Comparison of ENCODE assay signal across 14 cellular contexts in the genomic region with DNA sequence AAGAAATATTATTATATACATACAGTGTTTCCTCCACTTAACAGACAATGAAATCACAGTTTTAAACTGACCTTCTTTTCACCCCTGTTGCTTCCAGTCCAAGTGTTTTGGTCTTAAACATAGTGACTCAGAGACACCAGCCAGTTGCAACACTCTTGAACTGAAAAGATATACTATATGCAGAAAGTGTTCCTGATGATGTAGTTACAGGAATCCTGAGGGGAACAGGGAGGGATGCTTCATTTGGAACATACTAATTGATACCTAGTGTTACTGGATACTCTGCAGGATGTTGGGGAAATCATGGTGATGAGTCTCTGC.
DNase-seq lines count a peak whose midpoint lies in the region; ATAC-seq, FAIRE-seq and TF ChIP-seq lines count a peak whose summit lies in the region.
"Had no signal": no experiment of that assay in that cellular context is flagged by ENCODE, and none has a peak within 500 bp of the region (broad histone marks: within the 10 kb centered on the region; RNA-seq: fewer than 3 reads in every experiment).

No MANE protein-coding gene starts in this region.

- POLR2A ChIA-PET in A549 (lab: Yijun Ruan, JAX), result interaction anchor here (1.0 kb wide), 1 partner anchor 421 kb away, joined by 3 read pairs; a partner anchor contains a TSS

- H3K9me3 Mint-ChIP-seq in activated T-helper 2 cell treated with anti-CD3 and anti-CD28 coated beads, Interferon-gamma antibody, Interleukin-2, Interleukin-4, amounts not matched to agents 10 μg/mL and 5 μg/mL and 100 μg/mL, durations not matched to agents 14 hours and 24 hours and 36 hours, result peaks cover 11% of the 10 kb centered on the region

- H3K4me2 ChIP-seq in A549, result peak overlapping the region; percentile 57
- H3K4me2 ChIP-seq: BLaER1 treated with 17β-estradiol and CSF1 and Interleukin-3, amounts not matched to agents 10 nM and 100 nM had no signal

- H3K27ac Mint-ChIP-seq in activated T-helper 2 cell treated with anti-CD3 and anti-CD28 coated beads, Interferon-gamma antibody, Interleukin-2, Interleukin-4, amounts not matched to agents 10 μg/mL and 5 μg/mL and 100 μg/mL, durations not matched to agents 14 hours and 24 hours and 36 hours, result no peak overlapping the region
- H3K27ac Mint-ChIP-seq: activated T-helper 17 cell treated with anti-CD3 and anti-CD28 coated beads, Interleukin-2, amount 50 U/mL, for 72 hours had no signal

- TF ChIP-seq POLR2A in A549 (IDR thresholded peaks at IDR 0.05; ENCODE audit: low read length), result no peak

- H3K4me1 Mint-ChIP-seq in activated T-helper 2 cell treated with anti-CD3 and anti-CD28 coated beads, Interferon-gamma antibody, Interleukin-2, Interleukin-4, amounts not matched to agents 10 μg/mL and 5 μg/mL and 100 μg/mL, durations not matched to agents 14 hours and 24 hours and 36 hours (ENCODE audit: low read depth), result no peaks in the 10 kb centered on the region
- H3K4me1 Mint-ChIP-seq: activated T-helper 17 cell treated with anti-CD3 and anti-CD28 coated beads, Interleukin-2, amount 50 U/mL, for 72 hours had no signal

- CTCF ChIA-PET in A549 (lab: Yijun Ruan, JAX), result no interaction called here

- peaks cover 16% of the 10 kb centered on the region; the same call in 1 of the 3 replicates for H3K9me3 ChIP-seq in A549
- H3K9me3 ChIP-seq: neutrophil, thyroid gland had no signal

- ATAC-seq in A549 (peak; percentile 74 to 89), foreskin keratinocyte (peak; percentile 70), GM19395 (IDR thresholded peaks at IDR 0.05; ENCODE audit: unreplicated experiment) (no peak), HG03045 (IDR thresholded peaks at IDR 0.05; ENCODE audit: unreplicated experiment) (no peak)
- ATAC-seq: activated T-helper 17 cell treated with anti-CD3 and anti-CD28 coated beads, Interleukin-2, amount 50 U/mL, for 72 hours had no signal

- intact Hi-C loops in activated T-helper 2 cell treated with anti-CD3 and anti-CD28 coated beads, Interferon-gamma antibody, Interleukin-2, Interleukin-4, amounts not matched to agents 10 μg/mL and 5 μg/mL and 100 μg/mL, durations not matched to agents 14 hours and 24 hours and 36 hours (cut with micrococcal nuclease), result no loop called here

- no peak overlapping the region for H3K4me3 ChIP-seq in A549
- H3K4me3 ChIP-seq: BLaER1 treated with 17β-estradiol and CSF1 and Interleukin-3, amounts not matched to agents 10 nM and 100 nM; coronary artery; thyroid gland had no signal

- FAIRE-seq in A549 (lab: Jason Lieb, UNC), result peak; percentile 83

- H3K4me3 Mint-ChIP-seq in activated T-helper 2 cell treated with anti-CD3 and anti-CD28 coated beads, Interferon-gamma antibody, Interleukin-2, Interleukin-4, amounts not matched to agents 10 μg/mL and 5 μg/mL and 100 μg/mL, durations not matched to agents 14 hours and 24 hours and 36 hours (ENCODE audit: low read depth), result no peak overlapping the region
- H3K4me3 Mint-ChIP-seq: activated T-helper 17 cell treated with anti-CD3 and anti-CD28 coated beads, Interleukin-2, amount 50 U/mL, for 72 hours had no signal

- no peaks in the 10 kb centered on the region for H3K27me3 Mint-ChIP-seq in activated T-helper 2 cell treated with anti-CD3 and anti-CD28 coated beads, Interferon-gamma antibody, Interleukin-2, Interleukin-4, amounts not matched to agents 10 μg/mL and 5 μg/mL and 100 μg/mL, durations not matched to agents 14 hours and 24 hours and 36 hours (ENCODE audit: low read depth)

- no peaks in the 10 kb centered on the region for H3K27me3 ChIP-seq in foreskin keratinocyte
- H3K27me3 ChIP-seq: BLaER1 treated with 17β-estradiol and CSF1 and Interleukin-3, amounts not matched to agents 10 nM and 100 nM; neutrophil; thyroid gland had no signal

- no peaks in the 10 kb centered on the region for H3K36me3 Mint-ChIP-seq in activated T-helper 2 cell treated with anti-CD3 and anti-CD28 coated beads, Interferon-gamma antibody, Interleukin-2, Interleukin-4, amounts not matched to agents 10 μg/mL and 5 μg/mL and 100 μg/mL, durations not matched to agents 14 hours and 24 hours and 36 hours (ENCODE audit: low read depth)

- TF ChIP-seq CTCF in A549 (IDR thresholded peaks at IDR 0.05), result no peak
- TF ChIP-seq CTCF in foreskin keratinocyte (conservative IDR thresholded peaks at IDR 0.05), result no peak

- no peak; a peak in 1 of 5 replicates for TF ChIP-seq RAD21 in A549 (conservative IDR thresholded peaks at IDR 0.05 in 1 of 2, IDR thresholded peaks at IDR 0.05 in 1 of 2)

- TF ChIP-seq EP300 in A549 (IDR thresholded peaks at IDR 0.05), result no peak

- H3K4me1 ChIP-seq in A549 (peaks cover 20% of the 10 kb centered on the region), foreskin keratinocyte (no peaks in the 10 kb centered on the region)
- H3K4me1 ChIP-seq: BLaER1 treated with 17β-estradiol and CSF1 and Interleukin-3, amounts not matched to agents 10 nM and 100 nM; thyroid gland had no signal

- H3K27ac ChIP-seq in A549, result peak overlapping the region; percentile 54 to 59; a peak in 5 of 6 replicates
- H3K27ac ChIP-seq in foreskin keratinocyte, result no peak overlapping the region
- H3K27ac ChIP-seq: BLaER1 treated with 17β-estradiol and CSF1 and Interleukin-3, amounts not matched to agents 10 nM and 100 nM; coronary artery; neutrophil; thyroid gland; WERI-Rb-1 had no signal

- DNase-seq in A549 (ENCODE audit: low read depth in 1 of 2, low spot score in 1 of 2) (peak in 1 of 2 experiments; percentile 54), H4 (ENCODE audit: low spot score) (peak; percentile 83), amniotic stem cell (lab: John Stamatoyannopoulos, UW) (peak; percentile 20), foreskin keratinocyte (peak; percentile 54 to 55), NCI-H748 treated with DMSO at 0.1 percent for 48 hours (lab: John Stamatoyannopoulos, UW) (no peak)
- no peak for DNase-seq in activated T-helper 2 cell treated with anti-CD3 and anti-CD28 coated beads, Interferon-gamma antibody, Interleukin-2, Interleukin-4, amounts not matched to agents 10 μg/mL and 5 μg/mL and 100 μg/mL, durations not matched to agents 14 hours and 24 hours and 36 hours (ENCODE audit: low spot score)
- DNase-seq: thyroid gland, WERI-Rb-1 had no signal

TF ChIP-seq in A549, 52 proteins besides CTCF, POLR2A, EP300 and RAD21:
- TF ChIP-seq HEYL (CRISPR knock-in tag; IDR thresholded peaks at IDR 0.05) (no peak), CHD4 (IDR thresholded peaks at IDR 0.05; ENCODE audit: borderline replicate concordance) (no peak), FOSB (CRISPR knock-in tag; IDR thresholded peaks at IDR 0.05) (no peak), HOXB5 (CRISPR knock-in tag; IDR thresholded peaks at IDR 0.05) (no peak), ESRRA (IDR thresholded peaks at IDR 0.05; ENCODE audit: borderline replicate concordance, low read length) (no peak), ZNF302 (CRISPR knock-in tag; IDR thresholded peaks at IDR 0.05) (no peak), MYC (IDR thresholded peaks at IDR 0.05; ENCODE audit: borderline replicate concordance, low read length) (no peak), CBX8 (IDR thresholded peaks at IDR 0.05) (no peak), GATA3 (IDR thresholded peaks at IDR 0.05; ENCODE audit: borderline replicate concordance) (no peak), FOSL2 (IDR thresholded peaks at IDR 0.05) (peak; percentile 30; the same call in 1 of the 2 replicates), FOSL2 (CRISPR knock-in tag; IDR thresholded peaks at IDR 0.05) (peak; percentile 31; the same call in 1 of the 2 replicates), RFX5 (IDR thresholded peaks at IDR 0.05) (no peak), TFCP2L1 (CRISPR knock-in tag; IDR thresholded peaks at IDR 0.05) (no peak), ZC3H11A (IDR thresholded peaks at IDR 0.05) (no peak), SMC3 (IDR thresholded peaks at IDR 0.05) (no peak), JUNB (IDR thresholded peaks at IDR 0.05) (peak; percentile 40; the same call in 1 of the 2 replicates), CEBPB (IDR thresholded peaks at IDR 0.05) (peak; percentile 64 to 70), RARB (CRISPR knock-in tag; IDR thresholded peaks at IDR 0.05) (no peak), CBX2 (IDR thresholded peaks at IDR 0.05; ENCODE audit: borderline replicate concordance, low read depth) (no peak), BHLHE40 (IDR thresholded peaks at IDR 0.05; ENCODE audit: low read depth, low read length) (no peak), PHF8 (IDR thresholded peaks at IDR 0.05; ENCODE audit: borderline replicate concordance, low read depth) (no peak)
- TF ChIP-seq, protein P1, sequence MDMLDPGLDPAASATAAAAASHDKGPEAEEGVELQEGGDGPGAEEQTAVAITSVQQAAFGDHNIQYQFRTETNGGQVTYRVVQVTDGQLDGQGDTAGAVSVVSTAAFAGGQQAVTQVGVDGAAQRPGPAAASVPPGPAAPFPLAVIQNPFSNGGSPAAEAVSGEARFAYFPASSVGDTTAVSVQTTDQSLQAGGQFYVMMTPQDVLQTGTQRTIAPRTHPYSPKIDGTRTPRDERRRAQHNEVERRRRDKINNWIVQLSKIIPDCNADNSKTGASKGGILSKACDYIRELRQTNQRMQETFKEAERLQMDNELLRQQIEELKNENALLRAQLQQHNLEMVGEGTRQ (IDR thresholded peaks at IDR 0.05), result no peak
- TF ChIP-seq, protein P2, sequence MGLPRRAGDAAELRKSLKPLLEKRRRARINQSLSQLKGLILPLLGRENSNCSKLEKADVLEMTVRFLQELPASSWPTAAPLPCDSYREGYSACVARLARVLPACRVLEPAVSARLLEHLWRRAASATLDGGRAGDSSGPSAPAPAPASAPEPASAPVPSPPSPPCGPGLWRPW (IDR thresholded peaks at IDR 0.05), result no peak

Comparison
In these comparisons a context has a peak if more than half of its experiments do, and no peak if none do; other contexts are left out.
1. ATAC-seq: peak in A549 (2 of 2) and foreskin keratinocyte (single experiment); none in GM19395 (single experiment) and HG03045 (single experiment).
2. DNase-seq: peak in H4 (single experiment), amniotic stem cell (single experiment) and foreskin keratinocyte (2 of 2); none in activated T-helper 2 cell treated with anti-CD3 and anti-CD28 coated beads, Interferon-gamma antibody, Interleukin-2, Interleukin-4, amounts not matched to agents 10 μg/mL and 5 μg/mL and 100 μg/mL, durations not matched to agents 14 hours and 24 hours and 36 hours (single experiment) and NCI-H748 treated with DMSO at 0.1 percent for 48 hours (single experiment).